1 cellular context compared by ENCODE assay signal in the genomic region with DNA sequence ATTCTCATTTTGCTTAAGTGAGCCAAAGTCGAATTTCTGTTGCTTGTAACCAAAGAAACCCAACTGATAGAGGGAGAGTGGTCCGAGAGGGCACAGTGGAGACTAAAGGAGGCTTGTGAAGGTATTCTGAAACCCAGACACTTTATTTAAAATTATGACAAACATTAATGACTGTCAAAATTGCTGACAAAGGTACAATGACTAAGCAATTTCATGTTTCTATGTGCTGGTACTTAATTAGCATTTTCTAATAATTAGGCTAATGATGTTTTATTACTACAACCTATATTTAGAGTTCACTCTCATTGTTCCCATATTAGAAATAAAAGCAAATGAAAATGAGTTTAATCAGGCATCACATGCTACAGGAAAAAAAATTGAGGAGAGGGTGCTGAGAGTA.
TF ChIP-seq lines count a peak whose summit lies in the region.

No MANE protein-coding gene starts in this region.

TF ChIP-seq in GM23338, 12 proteins besides CTCF, POLR2A, EP300 and RAD21 (continued from another document):
- TF ChIP-seq REST (IDR thresholded peaks at IDR 0.05; ENCODE audit: unreplicated experiment) = no peak
